In the genomic region with DNA sequence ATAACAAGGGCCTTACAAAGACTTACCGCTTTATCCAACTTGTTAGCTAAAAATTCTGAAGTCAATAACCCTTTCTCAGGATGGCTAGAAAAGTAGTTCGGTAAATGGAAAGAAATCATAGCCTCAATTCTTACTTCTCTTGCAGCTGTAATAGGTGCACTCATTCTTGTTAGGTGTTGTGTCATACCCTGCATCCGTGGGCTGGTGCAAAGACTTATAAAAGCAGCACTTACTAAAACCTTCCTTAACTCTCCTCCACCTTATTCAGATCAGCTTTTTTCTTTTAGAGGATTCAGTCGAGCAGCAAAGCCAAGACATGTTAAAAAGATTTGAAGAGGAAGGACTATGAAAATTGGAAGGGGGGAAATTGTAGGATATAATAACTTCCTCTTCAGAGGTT, we compare ENCODE assay signal across 25 cellular contexts.
"Had no signal": no experiment of that assay in that cellular context is flagged by ENCODE, and none has a peak within 500 bp of the region (broad histone marks: within the 10 kb centered on the region; RNA-seq: fewer than 3 reads in every experiment).

No MANE protein-coding gene starts in this region.

- H3K9me3 ChIP-seq: suprapubic skin, testis, thyroid gland, upper lobe of right lung, vagina had no signal

- DNase-seq: stimulated activated CD4-positive, alpha-beta T cell treated with anti-CD3 and anti-CD28 coated beads, Interleukin-2, amount 100 ng/mL, for 48 hours; stimulated activated CD4-positive, alpha-beta T cell treated with anti-CD3 and anti-CD28 coated beads, Interleukin-4, amount 100 ng/mL, for 1 hour; stimulated activated CD4-positive, alpha-beta T cell treated with anti-CD3 and anti-CD28 coated beads, Interleukin-4, amount 100 ng/mL, for 24 hours; stimulated activated CD4-positive, alpha-beta T cell treated with anti-CD3 and anti-CD28 coated beads, Interleukin-4, amount 100 ng/mL, for 4 hours; stimulated activated CD8-positive, alpha-beta memory T cell treated with anti-CD3 and anti-CD28 coated beads, Interleukin-4, amount 100 ng/mL, for 48 hours; stimulated activated naive B cell treated with anti-CD40 and anti-IgM and Interleukin-4, amounts not matched to agents 10 μg/mL and 1 μg/mL and 100 μg/mL, for 72 hours; stimulated activated naive CD4-positive, alpha-beta T cell; stimulated activated naive CD4-positive, alpha-beta T cell treated with Interleukin-2 at 50 U/mL for 16 hours; stimulated activated naive CD8-positive, alpha-beta T cell treated with anti-CD3 and anti-CD28 coated beads, Interleukin-15, amount 100 ng/mL, for 72 hours; stimulated activated naive CD8-positive, alpha-beta T cell treated with anti-CD3 and anti-CD28 coated beads, Interleukin-15, Interleukin-2, amounts not matched to agents 100 U/mL and 50 U/mL, for 24 hours; stomach; substantia nigra; testis; thyroid gland; tibial artery; transverse colon; upper lobe of left lung; upper lobe of right lung; uterus had no signal

- H3K27me3 ChIP-seq: stomach, suprapubic skin, testis, thyroid gland, tibial artery, tibial nerve, transverse colon, upper lobe of left lung, upper lobe of right lung, uterus, vagina had no signal

- H3K36me3 ChIP-seq: stomach, suprapubic skin, thoracic aorta, thyroid gland, tibial artery, tibial nerve, transverse colon, upper lobe of left lung, upper lobe of right lung, uterus, vagina had no signal

- H3K27ac ChIP-seq: stomach, suprapubic skin, testis, thoracic aorta, thyroid gland, tibial artery, tibial nerve, transverse colon, upper lobe of left lung, upper lobe of right lung, uterus, vagina had no signal

- ATAC-seq: stimulated activated effector memory CD8-positive, alpha-beta T cell treated with anti-CD3 and anti-CD28 coated beads, Interleukin-12 subunit alpha, Interleukin-12 subunit beta, amount 100 ng/mL, for 72 hours; stimulated activated memory B cell treated with anti-CD40 and anti-IgM and Interleukin-4, amounts not matched to agents 10 μg/mL and 1 μg/mL and 100 μg/mL, for 72 hours; stimulated activated naive B cell treated with anti-CD40 and anti-IgM and Interleukin-4, amounts not matched to agents 10 μg/mL and 1 μg/mL and 100 μg/mL, for 72 hours; stimulated activated naive CD8-positive, alpha-beta T cell treated with anti-CD3 and anti-CD28 coated beads, Interleukin-15, amount 100 ng/mL, for 72 hours; stimulated activated naive CD8-positive, alpha-beta T cell treated with anti-CD3 and anti-CD28 coated beads, Interleukin-15, Interleukin-2, amounts not matched to agents 100 U/mL and 50 U/mL, for 24 hours; upper lobe of right lung had no signal

- H3K4me1 ChIP-seq: stomach, suprapubic skin, testis, thyroid gland, tibial artery, tibial nerve, upper lobe of left lung, upper lobe of right lung, uterus, vagina had no signal

- H3K4me3 ChIP-seq: stomach, suprapubic skin, testis, thoracic aorta, thyroid gland, tibial artery, tibial nerve, transverse colon, upper lobe of left lung, upper lobe of right lung, uterus, vagina had no signal
